ENCODE assay signal across 9 cellular contexts in genomic region chr20:25090492-25091429, GRCh38. TPM values are rescaled to one million over a fixed set of nuclear protein-coding genes. Genes with fewer than 3 reads are reported as not detected.
A peak's percentile ranks its signal among the peaks of the same experiment; 100 is the strongest.
DNase-seq lines count a peak whose midpoint lies in the region; ATAC-seq and TF ChIP-seq lines count a peak whose summit lies in the region.
"Had no signal": no experiment of that assay in that cellular context is flagged by ENCODE, and none has a peak within 500 bp of the region (broad histone marks: within the 10 kb centered on the region; RNA-seq: fewer than 3 reads in every experiment).

No MANE protein-coding gene starts in this region.

- DNase-seq in NCI-H1417 treated with DMSO at 0.1 percent for 48 hours (lab: John Stamatoyannopoulos, UW) (peak; percentile 32), OCI-M1 (lab: John Stamatoyannopoulos, UW) (no peak), posterior vena cava (ENCODE audit: low spot score) (no peak), dermis blood vessel endothelial cell (no peak)
- peak; percentile 87 for DNase-seq in activated CD8-positive, alpha-beta T cell treated with anti-CD3 and anti-CD28 coated beads for 36 hours
- DNase-seq in natural killer cell treated with Interleukin-12 subunit alpha and Interleukin-12 subunit beta and Interleukin-15 and Interleukin-18, amount 100 ng/mL, for 72 hours (ENCODE audit: low spot score): no peak

- no peaks in the 10 kb centered on the region for H3K36me3 Mint-ChIP-seq in activated CD8-positive, alpha-beta T cell treated with anti-CD3 and anti-CD28 coated beads for 36 hours (ENCODE audit: low read depth)
- no peaks in the 10 kb centered on the region for H3K36me3 Mint-ChIP-seq in natural killer cell treated with Interleukin-12 subunit alpha and Interleukin-12 subunit beta and Interleukin-15 and Interleukin-18, amount 100 ng/mL, for 72 hours

- no peak overlapping the region for H3K4me3 Mint-ChIP-seq in activated CD8-positive, alpha-beta T cell treated with anti-CD3 and anti-CD28 coated beads for 36 hours
- H3K4me3 Mint-ChIP-seq in natural killer cell treated with Interleukin-12 subunit alpha and Interleukin-12 subunit beta and Interleukin-15 and Interleukin-18, amount 100 ng/mL, for 72 hours: peak overlapping the region; percentile 26

- intact Hi-C loops in activated CD8-positive, alpha-beta T cell treated with anti-CD3 and anti-CD28 coated beads for 36 hours (cut with micrococcal nuclease): no loop called here
- intact Hi-C loops in posterior vena cava (cut with DNase I): no loop called here

- CTCF ChIA-PET in activated CD8-positive, alpha-beta T cell treated with anti-CD3 and anti-CD28 coated beads for 36 hours (lab: Charles Lee): interaction anchor here (0.6 to 1.8 kb wide), 13 partner anchors 9 to 157 kb away, joined by 3 to 9 read pairs (median 3); no protein-coding TSS in a partner anchor

- H3K9me3 Mint-ChIP-seq in activated CD8-positive, alpha-beta T cell treated with anti-CD3 and anti-CD28 coated beads for 36 hours: no peaks in the 10 kb centered on the region
- H3K9me3 Mint-ChIP-seq in natural killer cell treated with Interleukin-12 subunit alpha and Interleukin-12 subunit beta and Interleukin-15 and Interleukin-18, amount 100 ng/mL, for 72 hours: no peaks in the 10 kb centered on the region

- H3K4me1 Mint-ChIP-seq in activated CD8-positive, alpha-beta T cell treated with anti-CD3 and anti-CD28 coated beads for 36 hours (ENCODE audit: low read depth): peaks cover 28% of the 10 kb centered on the region
- peaks cover 18 to 19% of the 10 kb centered on the region in 2 donors for H3K4me1 Mint-ChIP-seq in natural killer cell treated with Interleukin-12 subunit alpha and Interleukin-12 subunit beta and Interleukin-15 and Interleukin-18, amount 100 ng/mL, for 72 hours (ENCODE audit: low read depth in 2 of 2)

- no peak for TF ChIP-seq CTCF in activated CD8-positive, alpha-beta T cell treated with anti-CD3 and anti-CD28 coated beads for 36 hours (IDR thresholded peaks at IDR 0.05)

- POLR2A ChIA-PET in activated CD8-positive, alpha-beta T cell treated with anti-CD3 and anti-CD28 coated beads for 36 hours (lab: Charles Lee): interaction anchor here (0.6 to 1.3 kb wide), 6 partner anchors 11 to 149 kb away, joined by 3 to 4 read pairs (median 3); partner anchors contain the start of gene APMAP

- ATAC-seq in GM19467 (IDR thresholded peaks at IDR 0.05; ENCODE audit: unreplicated experiment): peak; percentile 81
- ATAC-seq in activated CD8-positive, alpha-beta T cell treated with anti-CD3 and anti-CD28 coated beads for 36 hours: peak; percentile 96
- peak; percentile 79 to 94 for ATAC-seq in natural killer cell treated with Interleukin-12 subunit alpha and Interleukin-12 subunit beta and Interleukin-15 and Interleukin-18, amount 100 ng/mL, for 72 hours
- no peak for ATAC-seq in HG02938 (IDR thresholded peaks at IDR 0.05; ENCODE audit: unreplicated experiment)

- H3K27me3 Mint-ChIP-seq in activated CD8-positive, alpha-beta T cell treated with anti-CD3 and anti-CD28 coated beads for 36 hours: peaks cover 3% of the 10 kb centered on the region
- peaks cover 19 to 20% of the 10 kb centered on the region in 2 donors for H3K27me3 Mint-ChIP-seq in natural killer cell treated with Interleukin-12 subunit alpha and Interleukin-12 subunit beta and Interleukin-15 and Interleukin-18, amount 100 ng/mL, for 72 hours

- H3K27ac Mint-ChIP-seq in activated CD8-positive, alpha-beta T cell treated with anti-CD3 and anti-CD28 coated beads for 36 hours: peak overlapping the region; percentile 50
- H3K27ac Mint-ChIP-seq in natural killer cell treated with Interleukin-12 subunit alpha and Interleukin-12 subunit beta and Interleukin-15 and Interleukin-18, amount 100 ng/mL, for 72 hours: no peak overlapping the region

RNA-seq across cellular contexts. Expression of gene VSX1, which starts 8.8 kb away (rescaled TPM):
- total RNA-seq in activated CD8-positive, alpha-beta T cell treated with anti-CD3 and anti-CD28 coated beads for 36 hours: not detected
- total RNA-seq in natural killer cell treated with Interleukin-12 subunit alpha and Interleukin-12 subunit beta and Interleukin-15 and Interleukin-18, amount 100 ng/mL, for 72 hours: not detected
- total RNA-seq in posterior vena cava (not detected), dermis blood vessel endothelial cell (not detected in 2 replicates)
- total RNA-seq: dermis microvascular lymphatic vessel endothelial cell had no signal

RNA-seq across cellular contexts. Expression of gene ACSS1, which starts 32.8 kb away (rescaled TPM):
- 10 to 100 TPM; 17.5 to 18.2 TPM for total RNA-seq in activated CD8-positive, alpha-beta T cell treated with anti-CD3 and anti-CD28 coated beads for 36 hours
- 1 to 10 TPM; 5.8 to 7.6 TPM for total RNA-seq in natural killer cell treated with Interleukin-12 subunit alpha and Interleukin-12 subunit beta and Interleukin-15 and Interleukin-18, amount 100 ng/mL, for 72 hours
- 10 to 100 TPM; 11.6 to 12.2 TPM for total RNA-seq in posterior vena cava
- total RNA-seq in dermis blood vessel endothelial cell: 39.6 and 52.1 TPM in 2 replicates

Comparison
In these comparisons a context has a peak if more than half of its experiments do, and no peak if none do; other contexts are left out.
1. DNase-seq: peak in NCI-H1417 treated with DMSO at 0.1 percent for 48 hours (single experiment) and activated CD8-positive, alpha-beta T cell treated with anti-CD3 and anti-CD28 coated beads for 36 hours (single experiment); none in natural killer cell treated with Interleukin-12 subunit alpha and Interleukin-12 subunit beta and Interleukin-15 and Interleukin-18, amount 100 ng/mL, for 72 hours (single experiment), OCI-M1 (single experiment), posterior vena cava (single experiment) and dermis blood vessel endothelial cell (single experiment).